8 cellular contexts compared by ENCODE assay signal in genomic region chr17:46818319-46818928, GRCh38. TPM values are rescaled to one million over a fixed set of nuclear protein-coding genes. Genes with fewer than 3 reads are reported as not detected.
A peak's percentile ranks its signal among the peaks of the same experiment; 100 is the strongest.
DNase-seq lines count a peak whose midpoint lies in the region; ATAC-seq lines count a peak whose summit lies in the region.

Gene WNT3 (minus strand): TSS chr17:46818692. CDS start chr17:46818597, 95 bp downstream.

- DNase-seq in Daoy (ENCODE audit: low read depth) (peak; percentile 55), NCI-H748 (lab: John Stamatoyannopoulos, UW; ENCODE audit: unreplicated experiment) (peak; percentile 72), MV-4-11 (lab: John Stamatoyannopoulos, UW) (no peak)
- peak; percentile 32 for DNase-seq in activated gamma-delta T cell treated with anti-CD3 and anti-CD28 coated beads, Interleukin-2, amount 50 U/mL, for 16 hours (ENCODE audit: low read depth)
- DNase-seq in stimulated activated CD4-positive, alpha-beta T cell treated with anti-CD3 and anti-CD28 coated beads, Interleukin-4, amount 100 ng/mL, for 48 hours (ENCODE audit: low read depth in 2 of 2) = peak; percentile 38 to 40

- H3K4me1 ChIP-seq in iPS-20b (ENCODE audit: insufficient read depth, low read length) = peaks cover 29% of the 10 kb centered on the region

- ATAC-seq in GM21723 (IDR thresholded peaks at IDR 0.05; ENCODE audit: unreplicated experiment) (no peak), HG03159 (IDR thresholded peaks at IDR 0.05; ENCODE audit: unreplicated experiment) (no peak)

- H3K36me3 ChIP-seq in iPS-20b (ENCODE audit: insufficient read depth, low read depth, low read length) = no peaks in the 10 kb centered on the region

- peak within 1 kb of the TSS; percentile 51; the same call in 1 of the 2 replicates for H3K9ac ChIP-seq in iPS-20b (ENCODE audit: low read depth, low read length)

- H3K9me3 ChIP-seq in iPS-20b (ENCODE audit: insufficient read depth, low read depth, low read length) = no peaks in the 10 kb centered on the region

- peak within 1 kb of the TSS; percentile 75 for H3K4me3 ChIP-seq in iPS-20b (ENCODE audit: low read length)

- peaks cover 97% of the 10 kb centered on the region for H3K27me3 ChIP-seq in iPS-20b (ENCODE audit: insufficient read depth, low read length)

- H3K27ac ChIP-seq in iPS-20b (ENCODE audit: low read length) = no peak within 1 kb of the TSS

RNA-seq across cellular contexts. Expression of gene WNT3, which starts in this region (rescaled TPM):
- 2.4 and 3.4 TPM in 2 replicates for total RNA-seq in Daoy (2014; rRNA removed; shearing (Covaris generic))
